In genomic region chr3:113228969-113229368, GRCh38 we compare ENCODE assay signal across 17 cellular contexts.
"Had no signal": no experiment of that assay in that cellular context is flagged by ENCODE, and none has a peak within 500 bp of the region (broad histone marks: within the 10 kb centered on the region; RNA-seq: fewer than 3 reads in every experiment).

No MANE protein-coding gene starts in this region.

- H3K4me3 Mint-ChIP-seq: activated T-helper 17 cell treated with anti-CD3 and anti-CD28 coated beads, Interleukin-2, amount 50 U/mL, for 72 hours; stimulated activated naive CD8-positive, alpha-beta T cell treated with anti-CD3 and anti-CD28 coated beads, Interleukin-15, amount 100 ng/mL, for 72 hours; T-cell had no signal

- H3K4me1 Mint-ChIP-seq: activated T-helper 17 cell treated with anti-CD3 and anti-CD28 coated beads, Interleukin-2, amount 50 U/mL, for 72 hours had no signal

- ATAC-seq: activated CD4-positive, CD25-positive, alpha-beta regulatory T cell treated with anti-CD3 and anti-CD28 coated beads, Interleukin-2, amount 50 U/mL, for 24 hours; activated T-helper 17 cell treated with anti-CD3 and anti-CD28 coated beads, Interleukin-2, amount 50 U/mL, for 72 hours; left lung; stimulated activated naive CD8-positive, alpha-beta T cell treated with anti-CD3 and anti-CD28 coated beads, Interleukin-15, amount 100 ng/mL, for 72 hours; T-cell had no signal

- H3K27me3 Mint-ChIP-seq: stimulated activated naive CD8-positive, alpha-beta T cell treated with anti-CD3 and anti-CD28 coated beads, Interleukin-15, amount 100 ng/mL, for 72 hours had no signal

- H3K9me3 ChIP-seq: left lung, ovary, right lobe of liver had no signal

- H3K27me3 ChIP-seq: ovary, right lobe of liver had no signal

- H3K36me3 ChIP-seq: left lung, ovary, right lobe of liver had no signal

- H3K4me1 ChIP-seq: left lung, right lobe of liver had no signal

- DNase-seq: activated CD4-positive, alpha-beta T cell treated with anti-CD3 and anti-CD28 coated beads, Interleukin-2, amount 50 U/mL, for 4 hours; activated naive CD4-positive, alpha-beta T cell treated with Interleukin-2 at 50 U/mL for 16 hours; activated T-cell treated with anti-CD3 and anti-CD28 coated beads for 4 hours; aorta; dermis blood vessel endothelial cell; kidney; left lung; mammary epithelial cell; ovary; right lobe of liver; stimulated activated CD4-positive, alpha-beta T cell treated with anti-CD3 and anti-CD28 coated beads, Interleukin-1b, Interleukin-23, amount 100 ng/mL, for 48 hours; stimulated activated naive CD8-positive, alpha-beta T cell treated with anti-CD3 and anti-CD28 coated beads, Interleukin-15, amount 100 ng/mL, for 72 hours; T-cell; T-helper 9 cell had no signal

- H3K27ac ChIP-seq: epithelial cell of prostate, left lung, ovary, right lobe of liver had no signal

- H3K9me3 Mint-ChIP-seq: activated T-helper 17 cell treated with anti-CD3 and anti-CD28 coated beads, Interleukin-2, amount 50 U/mL, for 72 hours; stimulated activated naive CD8-positive, alpha-beta T cell treated with anti-CD3 and anti-CD28 coated beads, Interleukin-15, amount 100 ng/mL, for 72 hours; T-cell had no signal

- H3K4me3 ChIP-seq: left lung, ovary, right lobe of liver had no signal

- H3K36me3 Mint-ChIP-seq: T-cell had no signal

- H3K27ac Mint-ChIP-seq: activated T-helper 17 cell treated with anti-CD3 and anti-CD28 coated beads, Interleukin-2, amount 50 U/mL, for 72 hours; T-cell had no signal
